ENCODE assay signal across 3 cellular contexts in the genomic region with DNA sequence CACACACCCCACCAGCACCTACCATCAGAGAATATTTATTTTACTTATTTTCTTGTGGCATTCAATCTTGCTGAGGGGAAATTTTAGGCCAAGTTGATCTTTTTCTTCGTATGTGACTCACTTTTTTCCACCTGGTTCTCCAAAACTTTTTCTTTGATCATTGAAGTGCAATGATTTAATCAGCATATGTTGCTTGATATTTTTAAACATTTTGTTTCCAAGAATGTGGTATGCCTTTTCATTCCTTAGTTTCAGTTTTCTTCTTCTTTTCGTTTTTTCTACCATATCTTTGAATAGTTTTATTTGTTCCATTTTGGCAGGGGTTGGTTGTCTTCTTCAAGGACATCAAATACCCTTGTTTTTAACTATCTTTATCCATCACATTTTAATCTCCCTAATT.
"Had no signal": no experiment of that assay in that cellular context is flagged by ENCODE, and none has a peak within 500 bp of the region (broad histone marks: within the 10 kb centered on the region; RNA-seq: fewer than 3 reads in every experiment).

No MANE protein-coding gene starts in this region.

- ATAC-seq: GM12878 had no signal

- H3K4me3 ChIP-seq: GM12878 had no signal

- DNase-seq: GDM1, GF-D8 had no signal
